18 cellular contexts compared by ENCODE assay signal in genomic region chr12:126708492-126708896, GRCh38.
DNase-seq lines count a peak whose midpoint lies in the region; ATAC-seq, FAIRE-seq and TF ChIP-seq lines count a peak whose summit lies in the region.
"Had no signal": no experiment of that assay in that cellular context is flagged by ENCODE, and none has a peak within 500 bp of the region (broad histone marks: within the 10 kb centered on the region; RNA-seq: fewer than 3 reads in every experiment).

No MANE protein-coding gene starts in this region.

- no peak overlapping the region for H3K56ac ChIP-seq in mesendoderm (ENCODE audit: low read length)

- H3K4me1 ChIP-seq in mesenchymal stem cell (ENCODE audit: control insufficient read depth, insufficient read depth, low read depth, low read length) = no peaks in the 10 kb centered on the region
- no peaks in the 10 kb centered on the region for H3K4me1 ChIP-seq in pancreas
- H3K4me1 ChIP-seq in mesendoderm (ENCODE audit: control insufficient read depth, low read depth, low read length) = no peaks in the 10 kb centered on the region
- H3K4me1 ChIP-seq: left lung, neural progenitor cell, uterus had no signal

- H4K8ac ChIP-seq in mesenchymal stem cell (ENCODE audit: low read length) = no peak overlapping the region
- H4K8ac ChIP-seq in mesendoderm (ENCODE audit: low read depth, low read length) = no peak overlapping the region

- no peaks in the 10 kb centered on the region for H3K9me3 Mint-ChIP-seq in activated T-cell treated with anti-CD3 and anti-CD28 coated beads, Interleukin-2, amount 50 U/mL, for 4 hours
- H3K9me3 Mint-ChIP-seq: neural progenitor cell had no signal

- no peak for FAIRE-seq in pancreas (lab: Jason Lieb, UNC)

- no peak overlapping the region for H2AK5ac ChIP-seq in mesenchymal stem cell (ENCODE audit: low read length, severe bottlenecking)
- no peak overlapping the region for H2AK5ac ChIP-seq in mesendoderm (ENCODE audit: low read length)

- H2BK120ac ChIP-seq in mesenchymal stem cell (ENCODE audit: low read depth, low read length) (no peak overlapping the region), mesendoderm (ENCODE audit: low read depth, low read length) (no peak overlapping the region)

- no peak overlapping the region for H3K14ac ChIP-seq in mesenchymal stem cell (ENCODE audit: low read length in 2 of 2)

- peak overlapping the region; percentile 40 for H3K9ac ChIP-seq in mesenchymal stem cell (ENCODE audit: low read length)
- no peak overlapping the region for H3K9ac ChIP-seq in mesendoderm (ENCODE audit: low read length)
- H3K9ac ChIP-seq: neural progenitor cell had no signal

- H3K4me3 Mint-ChIP-seq in activated T-cell treated with anti-CD3 and anti-CD28 coated beads, Interleukin-2, amount 50 U/mL, for 4 hours = no peak overlapping the region
- H3K4me3 Mint-ChIP-seq: neural progenitor cell had no signal

- H3K4me3 ChIP-seq in GM12865 (ENCODE audit: low read depth, low read length) = no peak overlapping the region
- H3K4me3 ChIP-seq in mesenchymal stem cell (ENCODE audit: insufficient read depth in 1 of 2, low read depth in 1 of 2, low read length in 2 of 2) = no peak overlapping the region
- H3K4me3 ChIP-seq in pancreas = no peak overlapping the region
- H3K4me3 ChIP-seq in mesendoderm (ENCODE audit: low read length) = no peak overlapping the region
- H3K4me3 ChIP-seq: left lung, neural progenitor cell, uterus had no signal

- H3K27ac ChIP-seq in mesenchymal stem cell (ENCODE audit: low read length, poor library complexity, severe bottlenecking) = no peak overlapping the region
- H3K27ac ChIP-seq in pancreas = no peak overlapping the region
- no peak overlapping the region for H3K27ac ChIP-seq in mesendoderm (ENCODE audit: low read depth, low read length)
- H3K27ac ChIP-seq: brain microvascular endothelial cell, left lung, neural progenitor cell, uterus had no signal

- intact Hi-C loops in pancreas (cut with DNase I) = no loop called here

- H3K9me3 ChIP-seq in mesenchymal stem cell (ENCODE audit: control insufficient read depth, low read length) = no peaks in the 10 kb centered on the region
- no peaks in the 10 kb centered on the region for H3K9me3 ChIP-seq in pancreas
- H3K9me3 ChIP-seq: left lung, uterus had no signal

- no peak overlapping the region for H2BK12ac ChIP-seq in mesenchymal stem cell (ENCODE audit: low read length in 2 of 2)

- H2BK5ac ChIP-seq in mesenchymal stem cell (ENCODE audit: low read depth, low read length, poor library complexity, severe bottlenecking) (no peak overlapping the region), mesendoderm (ENCODE audit: low read length) (no peak overlapping the region)

- 52% methylated on average over 3 of the region's 3 CpGs for WGBS in mesenchymal stem cell
- 39 to 47% methylated on average over 3 of the region's 3 CpGs for WGBS in pancreas, 2 donors
- no CpG with 5 or more reads among the region's 3 CpGs for WGBS in mesendoderm (ENCODE audit: extremely low coverage, insufficient coverage, low lambda C conversion rate)

- H3K27me3 ChIP-seq in mesenchymal stem cell (ENCODE audit: control insufficient read depth in 1 of 2, insufficient read depth in 1 of 2, low read length in 2 of 2) = no peaks in the 10 kb centered on the region
- no peaks in the 10 kb centered on the region for H3K27me3 ChIP-seq in pancreas
- H3K27me3 ChIP-seq in mesendoderm (ENCODE audit: insufficient read depth, low read length, poor library complexity) = no peaks in the 10 kb centered on the region
- H3K27me3 ChIP-seq: brain microvascular endothelial cell, left lung, neural progenitor cell, uterus had no signal

- ATAC-seq in activated T-cell treated with anti-CD3 and anti-CD28 coated beads, Interleukin-2, amount 50 U/mL, for 4 hours = peak; percentile 84 to 86
- ATAC-seq in HG03280 (IDR thresholded peaks at IDR 0.05; ENCODE audit: unreplicated experiment) (no peak), pancreas (no peak)
- ATAC-seq: left lung had no signal

- no peaks in the 10 kb centered on the region for H3K79me1 ChIP-seq in mesenchymal stem cell (replicated peaks; ENCODE audit: low read length, poor library complexity, severe bottlenecking)
- H3K79me1 ChIP-seq in mesendoderm (ENCODE audit: low read length) = no peaks in the 10 kb centered on the region

- H3K4ac ChIP-seq in mesenchymal stem cell (ENCODE audit: low read depth in 1 of 2, low read length in 2 of 2) (no peak overlapping the region), mesendoderm (ENCODE audit: low read depth, low read length) (no peak overlapping the region)

- H3K4me2 ChIP-seq in mesenchymal stem cell (ENCODE audit: low read length, poor library complexity, severe bottlenecking) (no peak overlapping the region), mesendoderm (ENCODE audit: low read length) (no peak overlapping the region)
- H3K4me2 ChIP-seq: neural progenitor cell had no signal

- H3K36me3 ChIP-seq in mesenchymal stem cell (ENCODE audit: control insufficient read depth in 1 of 2, insufficient read depth in 2 of 2, low read depth in 1 of 2, low read length in 2 of 2) (no peaks in the 10 kb centered on the region), pancreas (no peaks in the 10 kb centered on the region), mesendoderm (ENCODE audit: control insufficient read depth, insufficient read depth, low read length) (no peaks in the 10 kb centered on the region)
- H3K36me3 ChIP-seq: brain microvascular endothelial cell, left lung, neural progenitor cell, uterus had no signal

- H3K79me2 ChIP-seq in mesendoderm (ENCODE audit: control insufficient read depth, insufficient read depth, low read length) = no peaks in the 10 kb centered on the region

- no peaks in the 10 kb centered on the region for H3K27me3 Mint-ChIP-seq in activated T-cell treated with anti-CD3 and anti-CD28 coated beads, Interleukin-2, amount 50 U/mL, for 4 hours (ENCODE audit: low read depth)
- H3K27me3 Mint-ChIP-seq: IgD-negative memory B cell had no signal

- no peak for TF ChIP-seq CTCF in GM12865 (IDR thresholded peaks at IDR 0.05; ENCODE audit: insufficient read depth, low read depth, low read length, missing control alignments)
- no peak for TF ChIP-seq CTCF in pancreas (IDR thresholded peaks at IDR 0.05)

- no peak overlapping the region for H3K18ac ChIP-seq in mesenchymal stem cell (ENCODE audit: low read depth in 1 of 2, low read length in 2 of 2)
- no peak overlapping the region for H3K18ac ChIP-seq in mesendoderm (ENCODE audit: low read length)

- H2BK15ac ChIP-seq in mesenchymal stem cell (ENCODE audit: low read depth, poor library complexity, severe bottlenecking) (no peak overlapping the region), mesendoderm (replicated peaks; ENCODE audit: low read depth) (no peak overlapping the region)

- H3K36me3 Mint-ChIP-seq in activated T-cell treated with anti-CD3 and anti-CD28 coated beads, Interleukin-2, amount 50 U/mL, for 4 hours (ENCODE audit: insufficient read depth) = no peaks in the 10 kb centered on the region
- H3K36me3 Mint-ChIP-seq: IgD-negative memory B cell, neural progenitor cell had no signal

- peaks cover 4% of the 10 kb centered on the region for H3K4me1 Mint-ChIP-seq in activated T-cell treated with anti-CD3 and anti-CD28 coated beads, Interleukin-2, amount 50 U/mL, for 4 hours (ENCODE audit: low read depth)
- H3K4me1 Mint-ChIP-seq: IgD-negative memory B cell, neural progenitor cell had no signal

- H3K23ac ChIP-seq in mesenchymal stem cell (ENCODE audit: low read length in 2 of 2) (no peak overlapping the region), mesendoderm (ENCODE audit: low read length) (no peak overlapping the region)

- H4K91ac ChIP-seq in mesenchymal stem cell (ENCODE audit: low read length) = no peak overlapping the region

- H4K5ac ChIP-seq in mesendoderm (ENCODE audit: low read length) = no peak overlapping the region

- no peak overlapping the region for H2AFZ ChIP-seq in mesenchymal stem cell (ENCODE audit: low read depth, low read length)
- H2AFZ ChIP-seq: neural progenitor cell had no signal

- DNase-seq in activated T-cell treated with anti-CD3 and anti-CD28 coated beads, Interleukin-2, amount 50 U/mL, for 4 hours = no peak
- DNase-seq in activated T-cell treated with anti-CD3 and anti-CD28 coated beads, Interleukin-2, amount 50 U/mL, for 1 hour = no peak
- DNase-seq in GM12865 (ENCODE audit: low read depth) (peak; percentile 2), T1000 (lab: John Stamatoyannopoulos, UW) (peak; percentile 10), mesenchymal stem cell (no peak), pancreas (no peak), mesendoderm (no peak)
- DNase-seq: activated CD8-positive, alpha-beta memory T cell treated with anti-CD3 and anti-CD28 coated beads, Interleukin-2, amount 50 U/mL, for 48 hours; brain microvascular endothelial cell; DMS153; left lung; NCI-H1436 treated with DMSO at 0.1 percent for 48 hours; NCI-H526 treated with DMSO at 0.1 percent for 48 hours; SIG-M5; uterus had no signal

Comparison
In these comparisons a context has a peak if more than half of its experiments do, and no peak if none do; other contexts are left out.
1. ATAC-seq: peak in activated T-cell treated with anti-CD3 and anti-CD28 coated beads, Interleukin-2, amount 50 U/mL, for 4 hours (2 of 2); none in HG03280 (single experiment) and pancreas (0 of 4).
2. DNase-seq: peak in GM12865 (single experiment) and T1000 (single experiment); none in activated T-cell treated with anti-CD3 and anti-CD28 coated beads, Interleukin-2, amount 50 U/mL, for 4 hours (single experiment), activated T-cell treated with anti-CD3 and anti-CD28 coated beads, Interleukin-2, amount 50 U/mL, for 1 hour (single experiment), mesenchymal stem cell (single experiment), pancreas (0 of 6) and mesendoderm (single experiment).